ENCODE assay signal across 11 cellular contexts in genomic region chr17:74631468-74632195, GRCh38. TPM values are rescaled to one million over a fixed set of nuclear protein-coding genes. Genes with fewer than 3 reads are reported as not detected.
DNase-seq lines count a peak whose midpoint lies in the region; ATAC-seq and TF ChIP-seq lines count a peak whose summit lies in the region.
"Had no signal": no experiment of that assay in that cellular context is flagged by ENCODE, and none has a peak within 500 bp of the region (broad histone marks: within the 10 kb centered on the region; RNA-seq: fewer than 3 reads in every experiment).

No MANE protein-coding gene starts in this region.

- no peak for DNase-seq in Right ventricle myocardium inferior (ENCODE audit: missing footprints)
- no peak for DNase-seq in left ventricle myocardium inferior
- peak; percentile 72 for DNase-seq in RPMI8226
- DNase-seq in hepatic stellate cell (ENCODE audit: low spot score) = peak; percentile 18
- no peak for DNase-seq in type B pancreatic cell (ENCODE audit: extremely low spot score, unreplicated experiment)
- no peak for DNase-seq in suprapubic skin (ENCODE audit: low spot score in 2 of 2)
- DNase-seq: stimulated activated CD4-positive, alpha-beta T cell treated with anti-CD3 and anti-CD28 coated beads, Interleukin-4, amount 100 ng/mL, for 4 hours had no signal

- H3K9me3 Mint-ChIP-seq in type B pancreatic cell = no peaks in the 10 kb centered on the region

- ATAC-seq in Right ventricle myocardium inferior (peak; percentile 46), HG03139 (IDR thresholded peaks at IDR 0.05; ENCODE audit: unreplicated experiment) (no peak), GM21515 (IDR thresholded peaks at IDR 0.05; ENCODE audit: unreplicated experiment) (no peak)

- TF ChIP-seq EP300 in suprapubic skin (IDR thresholded peaks at IDR 0.05) = no peak

- no peak overlapping the region for H3K27ac ChIP-seq in left ventricle myocardium inferior (replicated peaks)
- no peak overlapping the region for H3K27ac ChIP-seq in suprapubic skin

- no peak for TF ChIP-seq CTCF in left ventricle myocardium inferior (IDR thresholded peaks at IDR 0.05; ENCODE audit: borderline replicate concordance)
- TF ChIP-seq CTCF in type B pancreatic cell (conservative IDR thresholded peaks at IDR 0.05) = no peak
- TF ChIP-seq CTCF in suprapubic skin (IDR thresholded peaks at IDR 0.05) = no peak

- no peaks in the 10 kb centered on the region for H3K4me1 ChIP-seq in left ventricle myocardium inferior
- peaks cover 4% of the 10 kb centered on the region for H3K4me1 ChIP-seq in suprapubic skin

- H3K9me3 ChIP-seq in left ventricle myocardium inferior (replicated peaks) (peaks cover 11% of the 10 kb centered on the region), suprapubic skin (peaks cover 3% of the 10 kb centered on the region)

- intact Hi-C loops in Right ventricle myocardium inferior (cut with DNase I) = no loop called here
- intact Hi-C loops in left ventricle myocardium inferior (cut with micrococcal nuclease) = no loop called here

- 40% methylated on average over 7 of the region's 7 CpGs for WGBS in suprapubic skin

- H3K4me3 ChIP-seq in left ventricle myocardium inferior (no peak overlapping the region), suprapubic skin (no peak overlapping the region)

- no peaks in the 10 kb centered on the region for H3K36me3 ChIP-seq in left ventricle myocardium inferior
- H3K36me3 ChIP-seq in suprapubic skin = no peaks in the 10 kb centered on the region

- no peaks in the 10 kb centered on the region for H3K36me3 Mint-ChIP-seq in type B pancreatic cell

- no peak overlapping the region for H3K27ac Mint-ChIP-seq in type B pancreatic cell

- peaks cover 20% of the 10 kb centered on the region for H3K4me1 Mint-ChIP-seq in type B pancreatic cell (ENCODE audit: unreplicated experiment)

- peak overlapping the region; percentile 26 for H3K4me3 Mint-ChIP-seq in type B pancreatic cell

- no peak for TF ChIP-seq POLR2A in suprapubic skin (IDR thresholded peaks at IDR 0.05)

- H3K27me3 Mint-ChIP-seq in type B pancreatic cell = peaks cover 39% of the 10 kb centered on the region

- H3K27me3 ChIP-seq in left ventricle myocardium inferior (ENCODE audit: low read depth) (peaks cover 95% of the 10 kb centered on the region), suprapubic skin (peaks cover 29% of the 10 kb centered on the region)

RNA-seq across cellular contexts. Expression of gene CD300E, which starts 8.1 kb away (rescaled TPM):
- 0.46 TPM for total RNA-seq in Right ventricle myocardium inferior
- total RNA-seq in left ventricle myocardium inferior = 0.30 TPM
- not detected in 2 replicates for total RNA-seq in type B pancreatic cell (ENCODE audit: low replicate concordance)
- total RNA-seq in suprapubic skin = under 1 TPM in 1 of 4 donors, not detected in 3; 0.24 TPM
- total RNA-seq: A673 had no signal

RNA-seq across cellular contexts. Expression of gene CD300LD, which starts 39.5 kb away (rescaled TPM):
- not detected for total RNA-seq in Right ventricle myocardium inferior
- not detected for total RNA-seq in left ventricle myocardium inferior
- not detected in 2 replicates for total RNA-seq in type B pancreatic cell (ENCODE audit: low replicate concordance)
- not detected for total RNA-seq in suprapubic skin
- total RNA-seq: A673, mesenteric fat pad had no signal

Comparison
In these comparisons a context has a peak if more than half of its experiments do, and no peak if none do; other contexts are left out.
1. DNase-seq: peak in RPMI8226 (single experiment) and hepatic stellate cell (single experiment); none in Right ventricle myocardium inferior (single experiment), left ventricle myocardium inferior (single experiment), type B pancreatic cell (single experiment) and suprapubic skin (0 of 2).